ENCODE assay signal across 17 cellular contexts in the genomic region with DNA sequence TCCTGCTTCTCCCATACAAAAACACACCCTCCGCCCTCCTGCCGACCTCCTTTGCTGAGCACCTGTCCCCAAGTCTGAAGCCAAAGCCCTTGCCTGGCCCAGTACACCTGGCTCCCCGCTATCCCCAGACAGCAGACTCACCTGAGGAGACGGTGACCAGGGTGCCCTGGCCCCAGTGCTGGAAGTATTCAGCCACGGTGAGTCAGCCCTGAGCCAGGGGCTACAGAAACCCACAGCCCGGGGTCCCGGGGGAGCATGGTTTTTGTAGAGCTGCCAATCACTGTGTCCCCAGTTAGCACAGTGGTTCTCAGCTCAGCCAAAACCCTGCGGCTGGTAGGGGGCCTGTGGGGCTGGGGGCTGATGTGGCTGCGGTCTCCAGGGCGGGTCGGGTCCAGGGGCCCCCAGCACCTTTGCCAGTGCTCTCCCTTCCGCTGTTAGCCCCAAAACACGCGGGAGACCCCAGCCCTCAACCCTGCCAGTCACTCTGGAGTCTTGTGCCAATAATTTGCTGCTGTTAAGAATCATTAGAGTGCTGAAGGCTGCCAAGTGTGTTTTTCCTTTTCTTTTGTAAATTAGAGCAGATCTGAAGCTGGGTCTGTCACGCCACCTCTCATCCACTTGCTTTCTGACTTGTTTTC.
DNase-seq lines count a peak whose midpoint lies in the region; ATAC-seq and TF ChIP-seq lines count a peak whose summit lies in the region.
"Had no signal": no experiment of that assay in that cellular context is flagged by ENCODE, and none has a peak within 500 bp of the region (broad histone marks: within the 10 kb centered on the region; RNA-seq: fewer than 3 reads in every experiment).

No MANE protein-coding gene starts in this region.

- peaks cover 6% of the 10 kb centered on the region for H3K27me3 Mint-ChIP-seq in activated T-cell treated with anti-CD3 and anti-CD28 coated beads, Interleukin-2, amount 50 U/mL, for 24 hours
- peaks cover 18% of the 10 kb centered on the region for H3K27me3 Mint-ChIP-seq in activated T-cell treated with anti-CD3 and anti-CD28 coated beads, Interleukin-2, amount 50 U/mL, for 72 hours (ENCODE audit: low read depth)
- H3K27me3 Mint-ChIP-seq in activated naive CD8-positive, alpha-beta T cell treated with anti-CD3 and anti-CD28 coated beads, Interleukin-2, amount 10 ng/mL, durations not matched to agents 7 days and 5 days: no peaks in the 10 kb centered on the region
- no peaks in the 10 kb centered on the region for H3K27me3 Mint-ChIP-seq in stimulated activated memory B cell treated with anti-CD40 and anti-IgM and Interleukin-4, amounts not matched to agents 10 μg/mL and 1 μg/mL and 100 μg/mL, for 72 hours

- peak overlapping the region; percentile 37 for H3K27ac Mint-ChIP-seq in activated T-cell treated with anti-CD3 and anti-CD28 coated beads, Interleukin-2, amount 50 U/mL, for 24 hours
- H3K27ac Mint-ChIP-seq in activated T-cell treated with anti-CD3 and anti-CD28 coated beads, Interleukin-2, amount 50 U/mL, for 72 hours: no peak overlapping the region
- peak overlapping the region; percentile 38 for H3K27ac Mint-ChIP-seq in activated naive CD8-positive, alpha-beta T cell treated with anti-CD3 and anti-CD28 coated beads, Interleukin-2, amount 10 ng/mL, durations not matched to agents 7 days and 5 days
- peak overlapping the region; percentile 100 for H3K27ac Mint-ChIP-seq in stimulated activated memory B cell treated with anti-CD40 and anti-IgM and Interleukin-4, amounts not matched to agents 10 μg/mL and 1 μg/mL and 100 μg/mL, for 72 hours
- H3K27ac Mint-ChIP-seq: nephron had no signal

- TF ChIP-seq POLR2A in NB4 (IDR thresholded peaks at IDR 0.05; ENCODE audit: extremely low read depth, insufficient read length): no peak

- peak; percentile 40 for DNase-seq in activated T-cell treated with anti-CD3 and anti-CD28 coated beads, Interleukin-2, amount 50 U/mL, for 24 hours
- no peak for DNase-seq in activated T-cell treated with anti-CD3 and anti-CD28 coated beads, Interleukin-2, amount 50 U/mL, for 72 hours
- DNase-seq in NB4 (ENCODE audit: low read depth): peak; percentile 94
- DNase-seq in activated naive CD8-positive, alpha-beta T cell treated with anti-CD3 and anti-CD28 coated beads, Interleukin-2, amount 10 ng/mL, durations not matched to agents 7 days and 5 days: peak; percentile 30
- DNase-seq in mucosa of gallbladder (ENCODE audit: low spot score): no peak
- no peak for DNase-seq in UCSD-AML1 (lab: John Stamatoyannopoulos, UW; ENCODE audit: unreplicated experiment)
- no peak for DNase-seq in AML-193 (lab: John Stamatoyannopoulos, UW)
- DNase-seq: activated effector memory CD4-positive, alpha-beta T cell treated with anti-CD3 and anti-CD28 coated beads, Interleukin-2, amount 50 U/mL, for 16 hours; effector CD4-positive, alpha-beta T cell; NCI-H2029 treated with DMSO at 0.1 percent for 48 hours; NCI-H748 treated with DMSO at 0.1 percent for 48 hours; stimulated activated CD4-positive, alpha-beta T cell treated with anti-CD3 and anti-CD28 coated beads, Interleukin-2, amount 100 ng/mL, for 24 hours had no signal

- POLR2A ChIA-PET in activated naive CD8-positive, alpha-beta T cell treated with anti-CD3 and anti-CD28 coated beads, Interleukin-2, amount 10 ng/mL, durations not matched to agents 7 days and 5 days (lab: Charles Lee): no interaction called here

- no peak for ATAC-seq in activated T-cell treated with anti-CD3 and anti-CD28 coated beads, Interleukin-2, amount 50 U/mL, for 72 hours (replicated peaks in 1 of 2)
- no peak for ATAC-seq in activated naive CD8-positive, alpha-beta T cell treated with anti-CD3 and anti-CD28 coated beads, Interleukin-2, amount 10 ng/mL, durations not matched to agents 7 days and 5 days (ENCODE audit: low read depth)
- no peak for ATAC-seq in stimulated activated memory B cell treated with anti-CD40 and anti-IgM and Interleukin-4, amounts not matched to agents 10 μg/mL and 1 μg/mL and 100 μg/mL, for 72 hours

- peaks cover 35% of the 10 kb centered on the region for H3K4me1 Mint-ChIP-seq in activated T-cell treated with anti-CD3 and anti-CD28 coated beads, Interleukin-2, amount 50 U/mL, for 24 hours (ENCODE audit: low read depth)
- H3K4me1 Mint-ChIP-seq in activated T-cell treated with anti-CD3 and anti-CD28 coated beads, Interleukin-2, amount 50 U/mL, for 72 hours (ENCODE audit: low read depth): peaks cover 26% of the 10 kb centered on the region
- H3K4me1 Mint-ChIP-seq in activated naive CD8-positive, alpha-beta T cell treated with anti-CD3 and anti-CD28 coated beads, Interleukin-2, amount 10 ng/mL, durations not matched to agents 7 days and 5 days: peaks cover 24% of the 10 kb centered on the region
- H3K4me1 Mint-ChIP-seq in stimulated activated memory B cell treated with anti-CD40 and anti-IgM and Interleukin-4, amounts not matched to agents 10 μg/mL and 1 μg/mL and 100 μg/mL, for 72 hours: no peaks in the 10 kb centered on the region
- H3K4me1 Mint-ChIP-seq: nephron had no signal

- TF ChIP-seq CTCF in NB4 (IDR thresholded peaks at IDR 0.05; ENCODE audit: low read depth, low read length): no peak

- H3K4me3 Mint-ChIP-seq in activated T-cell treated with anti-CD3 and anti-CD28 coated beads, Interleukin-2, amount 50 U/mL, for 24 hours: peak overlapping the region; percentile 48
- H3K4me3 Mint-ChIP-seq in activated T-cell treated with anti-CD3 and anti-CD28 coated beads, Interleukin-2, amount 50 U/mL, for 72 hours: no peak overlapping the region
- no peak overlapping the region for H3K4me3 Mint-ChIP-seq in activated naive CD8-positive, alpha-beta T cell treated with anti-CD3 and anti-CD28 coated beads, Interleukin-2, amount 10 ng/mL, durations not matched to agents 7 days and 5 days
- peak overlapping the region; percentile 96 for H3K4me3 Mint-ChIP-seq in stimulated activated memory B cell treated with anti-CD40 and anti-IgM and Interleukin-4, amounts not matched to agents 10 μg/mL and 1 μg/mL and 100 μg/mL, for 72 hours
- H3K4me3 Mint-ChIP-seq: nephron had no signal

- no peaks in the 10 kb centered on the region for H3K36me3 Mint-ChIP-seq in activated T-cell treated with anti-CD3 and anti-CD28 coated beads, Interleukin-2, amount 50 U/mL, for 24 hours (ENCODE audit: low read depth)
- H3K36me3 Mint-ChIP-seq in activated T-cell treated with anti-CD3 and anti-CD28 coated beads, Interleukin-2, amount 50 U/mL, for 72 hours (ENCODE audit: insufficient read depth in 2 of 2): no peaks in the 10 kb centered on the region
- H3K36me3 Mint-ChIP-seq in activated naive CD8-positive, alpha-beta T cell treated with anti-CD3 and anti-CD28 coated beads, Interleukin-2, amount 10 ng/mL, durations not matched to agents 7 days and 5 days: peaks cover 1% of the 10 kb centered on the region
- peaks cover 38% of the 10 kb centered on the region for H3K36me3 Mint-ChIP-seq in stimulated activated memory B cell treated with anti-CD40 and anti-IgM and Interleukin-4, amounts not matched to agents 10 μg/mL and 1 μg/mL and 100 μg/mL, for 72 hours

- no peaks in the 10 kb centered on the region for H3K9me3 Mint-ChIP-seq in activated T-cell treated with anti-CD3 and anti-CD28 coated beads, Interleukin-2, amount 50 U/mL, for 24 hours
- H3K9me3 Mint-ChIP-seq in activated T-cell treated with anti-CD3 and anti-CD28 coated beads, Interleukin-2, amount 50 U/mL, for 72 hours: no peaks in the 10 kb centered on the region
- no peaks in the 10 kb centered on the region for H3K9me3 Mint-ChIP-seq in activated naive CD8-positive, alpha-beta T cell treated with anti-CD3 and anti-CD28 coated beads, Interleukin-2, amount 10 ng/mL, durations not matched to agents 7 days and 5 days
- no peaks in the 10 kb centered on the region for H3K9me3 Mint-ChIP-seq in stimulated activated memory B cell treated with anti-CD40 and anti-IgM and Interleukin-4, amounts not matched to agents 10 μg/mL and 1 μg/mL and 100 μg/mL, for 72 hours

- no peak overlapping the region for H3K4me3 ChIP-seq in NB4 (ENCODE audit: low read depth, low read length)
- H3K4me3 ChIP-seq: lung, Peyer's patch, thyroid gland had no signal

Comparison
In these comparisons a context has a peak if more than half of its experiments do, and no peak if none do; other contexts are left out.
1. DNase-seq: peak in activated T-cell treated with anti-CD3 and anti-CD28 coated beads, Interleukin-2, amount 50 U/mL, for 24 hours (single experiment), NB4 (single experiment) and activated naive CD8-positive, alpha-beta T cell treated with anti-CD3 and anti-CD28 coated beads, Interleukin-2, amount 10 ng/mL, durations not matched to agents 7 days and 5 days (single experiment); none in activated T-cell treated with anti-CD3 and anti-CD28 coated beads, Interleukin-2, amount 50 U/mL, for 72 hours (0 of 2), mucosa of gallbladder (single experiment), UCSD-AML1 (single experiment) and AML-193 (0 of 2).
2. H3K4me3 Mint-ChIP-seq: peak in activated T-cell treated with anti-CD3 and anti-CD28 coated beads, Interleukin-2, amount 50 U/mL, for 24 hours (single experiment) and stimulated activated memory B cell treated with anti-CD40 and anti-IgM and Interleukin-4, amounts not matched to agents 10 μg/mL and 1 μg/mL and 100 μg/mL, for 72 hours (single experiment); none in activated T-cell treated with anti-CD3 and anti-CD28 coated beads, Interleukin-2, amount 50 U/mL, for 72 hours (0 of 2) and activated naive CD8-positive, alpha-beta T cell treated with anti-CD3 and anti-CD28 coated beads, Interleukin-2, amount 10 ng/mL, durations not matched to agents 7 days and 5 days (single experiment).